In the genomic region with DNA sequence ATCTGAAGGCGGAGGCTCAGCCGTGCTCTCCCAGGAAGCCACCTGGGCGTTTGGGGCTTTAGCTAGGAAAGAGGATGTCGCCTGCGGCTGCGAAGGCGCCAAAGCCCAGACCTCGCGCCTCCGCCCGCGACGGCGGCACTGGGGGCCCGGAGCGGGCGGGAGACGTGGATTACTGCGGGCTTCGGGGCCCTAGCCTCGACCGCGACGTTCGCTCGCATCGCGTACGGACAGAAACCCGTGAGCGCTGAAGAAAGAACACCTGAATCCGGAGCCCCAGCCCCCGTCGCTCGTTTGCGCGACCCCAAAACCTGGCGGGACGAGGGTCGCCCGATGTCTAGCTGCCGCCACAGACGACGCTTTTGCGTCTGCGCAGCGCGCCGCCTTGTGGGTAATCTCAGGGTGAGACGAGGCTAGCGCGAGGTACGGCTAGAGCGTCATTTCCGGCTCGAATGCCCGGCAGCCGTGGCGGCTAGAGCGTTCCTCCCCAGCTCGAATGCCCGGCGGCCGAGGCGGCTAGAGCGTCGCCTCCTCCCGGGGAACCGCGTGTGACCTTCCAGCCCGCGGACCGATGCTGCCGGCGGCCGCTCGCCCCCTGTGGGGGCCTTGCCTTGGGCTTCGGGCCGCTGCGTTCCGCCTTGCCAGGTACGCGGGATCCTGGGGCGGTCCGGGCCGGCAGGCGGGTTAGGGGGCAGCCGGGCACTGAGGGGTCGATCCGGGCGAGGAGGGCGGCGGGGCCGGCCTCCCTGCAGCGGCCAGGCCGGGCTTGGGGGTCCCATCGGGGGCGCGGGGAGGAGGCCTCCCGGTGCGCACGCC, we compare ENCODE assay signal across 1 cellular context.
TF ChIP-seq lines count a peak whose summit lies in the region.

A gene (plus strand): TSS at position 434 of the 813 bp plus-strand sequence. CDS start 135 bp downstream, at position 569.

TF ChIP-seq in HepG2, 621 proteins besides CTCF, POLR2A, EP300 and RAD21 (continued from another document and continues in another):
- TF ChIP-seq, protein P1, sequence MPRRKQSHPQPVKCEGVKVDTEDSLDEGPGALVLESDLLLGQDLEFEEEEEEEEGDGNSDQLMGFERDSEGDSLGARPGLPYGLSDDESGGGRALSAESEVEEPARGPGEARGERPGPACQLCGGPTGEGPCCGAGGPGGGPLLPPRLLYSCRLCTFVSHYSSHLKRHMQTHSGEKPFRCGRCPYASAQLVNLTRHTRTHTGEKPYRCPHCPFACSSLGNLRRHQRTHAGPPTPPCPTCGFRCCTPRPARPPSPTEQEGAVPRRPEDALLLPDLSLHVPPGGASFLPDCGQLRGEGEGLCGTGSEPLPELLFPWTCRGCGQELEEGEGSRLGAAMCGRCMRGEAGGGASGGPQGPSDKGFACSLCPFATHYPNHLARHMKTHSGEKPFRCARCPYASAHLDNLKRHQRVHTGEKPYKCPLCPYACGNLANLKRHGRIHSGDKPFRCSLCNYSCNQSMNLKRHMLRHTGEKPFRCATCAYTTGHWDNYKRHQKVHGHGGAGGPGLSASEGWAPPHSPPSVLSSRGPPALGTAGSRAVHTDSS (CRISPR knock-in tag; conservative IDR thresholded peaks at IDR 0.05) = peak; percentile 85; the same call in 1 of the 2 replicates
- TF ChIP-seq YY1 (IDR thresholded peaks at IDR 0.05; ENCODE audit: insufficient read depth, insufficient replicate concordance, low read depth, low read length) (peak; percentile 86), SMAD1 (CRISPR knock-in tag; IDR thresholded peaks at IDR 0.05; ENCODE audit: borderline replicate concordance, low read depth) (peak; percentile 91; the same call in 1 of the 2 replicates), FOXP1 (IDR thresholded peaks at IDR 0.05) (no peak), FOXP1 (CRISPR knock-in tag; IDR thresholded peaks at IDR 0.05) (peak; percentile 39), ZNF331 (CRISPR knock-in tag; IDR thresholded peaks at IDR 0.05) (peak; percentile 89), ZBTB8A (CRISPR knock-in tag; IDR thresholded peaks at IDR 0.05; ENCODE audit: borderline replicate concordance, low read depth) (no peak), NFKB2 (CRISPR knock-in tag; IDR thresholded peaks at IDR 0.05; ENCODE audit: borderline replicate concordance) (peak; percentile 85; the same call in 1 of the 2 replicates), CBX5 (CRISPR knock-in tag; IDR thresholded peaks at IDR 0.05; ENCODE audit: borderline replicate concordance) (0 out of 2 replicates have a peak, but pooled peaks have one; percentile 82), GABPA (IDR thresholded peaks at IDR 0.05; ENCODE audit: low read depth, low read length) (no peak), GABPA (CRISPR knock-in tag; IDR thresholded peaks at IDR 0.05; ENCODE audit: low read depth) (peak; percentile 94), ZNF792 (CRISPR knock-in tag; IDR thresholded peaks at IDR 0.05) (peak; percentile 93), ZNF547 (CRISPR knock-in tag; IDR thresholded peaks at IDR 0.05) (peak; percentile 57), SETDB1 (CRISPR knock-in tag; IDR thresholded peaks at IDR 0.05; ENCODE audit: borderline replicate concordance) (no peak), SNAPC2 (CRISPR knock-in tag; IDR thresholded peaks at IDR 0.05) (no peak), ZBTB3 (CRISPR knock-in tag; IDR thresholded peaks at IDR 0.05; ENCODE audit: borderline replicate concordance, low read depth) (peak; percentile 73), PHF5A (CRISPR knock-in tag; IDR thresholded peaks at IDR 0.05; ENCODE audit: low read depth, unreplicated experiment) (peak; percentile 100), TBX3 (IDR thresholded peaks at IDR 0.05; ENCODE audit: borderline replicate concordance) (no peak), U2AF2 (IDR thresholded peaks at IDR 0.05; ENCODE audit: low read depth, low read length) (no peak), ZSCAN25 (CRISPR knock-in tag; IDR thresholded peaks at IDR 0.05) (no peak), ZNF367 (CRISPR knock-in tag; IDR thresholded peaks at IDR 0.05; ENCODE audit: borderline replicate concordance) (peak; percentile 42; the same call in 1 of the 2 replicates)
- TF ChIP-seq, protein P2, sequence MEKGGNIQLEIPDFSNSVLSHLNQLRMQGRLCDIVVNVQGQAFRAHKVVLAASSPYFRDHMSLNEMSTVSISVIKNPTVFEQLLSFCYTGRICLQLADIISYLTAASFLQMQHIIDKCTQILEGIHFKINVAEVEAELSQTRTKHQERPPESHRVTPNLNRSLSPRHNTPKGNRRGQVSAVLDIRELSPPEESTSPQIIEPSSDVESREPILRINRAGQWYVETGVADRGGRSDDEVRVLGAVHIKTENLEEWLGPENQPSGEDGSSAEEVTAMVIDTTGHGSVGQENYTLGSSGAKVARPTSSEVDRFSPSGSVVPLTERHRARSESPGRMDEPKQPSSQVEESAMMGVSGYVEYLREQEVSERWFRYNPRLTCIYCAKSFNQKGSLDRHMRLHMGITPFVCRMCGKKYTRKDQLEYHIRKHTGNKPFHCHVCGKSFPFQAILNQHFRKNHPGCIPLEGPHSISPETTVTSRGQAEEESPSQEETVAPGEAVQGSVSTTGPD (CRISPR knock-in tag; IDR thresholded peaks at IDR 0.05) = no peak
- TF ChIP-seq, protein P3, sequence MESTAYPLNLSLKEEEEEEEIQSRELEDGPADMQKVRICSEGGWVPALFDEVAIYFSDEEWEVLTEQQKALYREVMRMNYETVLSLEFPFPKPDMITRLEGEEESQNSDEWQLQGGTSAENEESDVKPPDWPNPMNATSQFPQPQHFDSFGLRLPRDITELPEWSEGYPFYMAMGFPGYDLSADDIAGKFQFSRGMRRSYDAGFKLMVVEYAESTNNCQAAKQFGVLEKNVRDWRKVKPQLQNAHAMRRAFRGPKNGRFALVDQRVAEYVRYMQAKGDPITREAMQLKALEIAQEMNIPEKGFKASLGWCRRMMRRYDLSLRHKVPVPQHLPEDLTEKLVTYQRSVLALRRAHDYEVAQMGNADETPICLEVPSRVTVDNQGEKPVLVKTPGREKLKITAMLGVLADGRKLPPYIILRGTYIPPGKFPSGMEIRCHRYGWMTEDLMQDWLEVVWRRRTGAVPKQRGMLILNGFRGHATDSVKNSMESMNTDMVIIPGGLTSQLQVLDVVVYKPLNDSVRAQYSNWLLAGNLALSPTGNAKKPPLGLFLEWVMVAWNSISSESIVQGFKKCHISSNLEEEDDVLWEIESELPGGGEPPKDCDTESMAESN (CRISPR knock-in tag; conservative IDR thresholded peaks at IDR 0.05) = peak; percentile 99
- TF ChIP-seq, protein P4, sequence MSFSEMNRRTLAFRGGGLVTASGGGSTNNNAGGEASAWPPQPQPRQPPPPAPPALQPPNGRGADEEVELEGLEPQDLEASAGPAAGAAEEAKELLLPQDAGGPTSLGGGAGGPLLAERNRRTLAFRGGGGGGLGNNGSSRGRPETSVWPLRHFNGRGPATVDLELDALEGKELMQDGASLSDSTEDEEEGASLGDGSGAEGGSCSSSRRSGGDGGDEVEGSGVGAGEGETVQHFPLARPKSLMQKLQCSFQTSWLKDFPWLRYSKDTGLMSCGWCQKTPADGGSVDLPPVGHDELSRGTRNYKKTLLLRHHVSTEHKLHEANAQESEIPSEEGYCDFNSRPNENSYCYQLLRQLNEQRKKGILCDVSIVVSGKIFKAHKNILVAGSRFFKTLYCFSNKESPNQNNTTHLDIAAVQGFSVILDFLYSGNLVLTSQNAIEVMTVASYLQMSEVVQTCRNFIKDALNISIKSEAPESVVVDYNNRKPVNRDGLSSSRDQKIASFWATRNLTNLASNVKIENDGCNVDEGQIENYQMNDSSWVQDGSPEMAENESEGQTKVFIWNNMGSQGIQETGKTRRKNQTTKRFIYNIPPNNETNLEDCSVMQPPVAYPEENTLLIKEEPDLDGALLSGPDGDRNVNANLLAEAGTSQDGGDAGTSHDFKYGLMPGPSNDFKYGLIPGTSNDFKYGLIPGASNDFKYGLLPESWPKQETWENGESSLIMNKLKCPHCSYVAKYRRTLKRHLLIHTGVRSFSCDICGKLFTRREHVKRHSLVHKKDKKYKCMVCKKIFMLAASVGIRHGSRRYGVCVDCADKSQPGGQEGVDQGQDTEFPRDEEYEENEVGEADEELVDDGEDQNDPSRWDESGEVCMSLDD (CRISPR knock-in tag; IDR thresholded peaks at IDR 0.05; ENCODE audit: borderline replicate concordance) = peak; percentile 51
- TF ChIP-seq, protein P5, sequence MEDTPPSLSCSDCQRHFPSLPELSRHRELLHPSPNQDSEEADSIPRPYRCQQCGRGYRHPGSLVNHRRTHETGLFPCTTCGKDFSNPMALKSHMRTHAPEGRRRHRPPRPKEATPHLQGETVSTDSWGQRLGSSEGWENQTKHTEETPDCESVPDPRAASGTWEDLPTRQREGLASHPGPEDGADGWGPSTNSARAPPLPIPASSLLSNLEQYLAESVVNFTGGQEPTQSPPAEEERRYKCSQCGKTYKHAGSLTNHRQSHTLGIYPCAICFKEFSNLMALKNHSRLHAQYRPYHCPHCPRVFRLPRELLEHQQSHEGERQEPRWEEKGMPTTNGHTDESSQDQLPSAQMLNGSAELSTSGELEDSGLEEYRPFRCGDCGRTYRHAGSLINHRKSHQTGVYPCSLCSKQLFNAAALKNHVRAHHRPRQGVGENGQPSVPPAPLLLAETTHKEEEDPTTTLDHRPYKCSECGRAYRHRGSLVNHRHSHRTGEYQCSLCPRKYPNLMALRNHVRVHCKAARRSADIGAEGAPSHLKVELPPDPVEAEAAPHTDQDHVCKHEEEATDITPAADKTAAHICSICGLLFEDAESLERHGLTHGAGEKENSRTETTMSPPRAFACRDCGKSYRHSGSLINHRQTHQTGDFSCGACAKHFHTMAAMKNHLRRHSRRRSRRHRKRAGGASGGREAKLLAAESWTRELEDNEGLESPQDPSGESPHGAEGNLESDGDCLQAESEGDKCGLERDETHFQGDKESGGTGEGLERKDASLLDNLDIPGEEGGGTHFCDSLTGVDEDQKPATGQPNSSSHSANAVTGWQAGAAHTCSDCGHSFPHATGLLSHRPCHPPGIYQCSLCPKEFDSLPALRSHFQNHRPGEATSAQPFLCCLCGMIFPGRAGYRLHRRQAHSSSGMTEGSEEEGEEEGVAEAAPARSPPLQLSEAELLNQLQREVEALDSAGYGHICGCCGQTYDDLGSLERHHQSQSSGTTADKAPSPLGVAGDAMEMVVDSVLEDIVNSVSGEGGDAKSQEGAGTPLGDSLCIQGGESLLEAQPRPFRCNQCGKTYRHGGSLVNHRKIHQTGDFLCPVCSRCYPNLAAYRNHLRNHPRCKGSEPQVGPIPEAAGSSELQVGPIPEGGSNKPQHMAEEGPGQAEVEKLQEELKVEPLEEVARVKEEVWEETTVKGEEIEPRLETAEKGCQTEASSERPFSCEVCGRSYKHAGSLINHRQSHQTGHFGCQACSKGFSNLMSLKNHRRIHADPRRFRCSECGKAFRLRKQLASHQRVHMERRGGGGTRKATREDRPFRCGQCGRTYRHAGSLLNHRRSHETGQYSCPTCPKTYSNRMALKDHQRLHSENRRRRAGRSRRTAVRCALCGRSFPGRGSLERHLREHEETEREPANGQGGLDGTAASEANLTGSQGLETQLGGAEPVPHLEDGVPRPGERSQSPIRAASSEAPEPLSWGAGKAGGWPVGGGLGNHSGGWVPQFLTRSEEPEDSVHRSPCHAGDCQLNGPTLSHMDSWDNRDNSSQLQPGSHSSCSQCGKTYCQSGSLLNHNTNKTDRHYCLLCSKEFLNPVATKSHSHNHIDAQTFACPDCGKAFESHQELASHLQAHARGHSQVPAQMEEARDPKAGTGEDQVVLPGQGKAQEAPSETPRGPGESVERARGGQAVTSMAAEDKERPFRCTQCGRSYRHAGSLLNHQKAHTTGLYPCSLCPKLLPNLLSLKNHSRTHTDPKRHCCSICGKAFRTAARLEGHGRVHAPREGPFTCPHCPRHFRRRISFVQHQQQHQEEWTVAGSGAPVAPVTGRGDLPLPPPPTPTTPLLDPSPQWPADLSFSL (CRISPR knock-in tag; IDR thresholded peaks at IDR 0.05) = no peak
- TF ChIP-seq, protein P6, sequence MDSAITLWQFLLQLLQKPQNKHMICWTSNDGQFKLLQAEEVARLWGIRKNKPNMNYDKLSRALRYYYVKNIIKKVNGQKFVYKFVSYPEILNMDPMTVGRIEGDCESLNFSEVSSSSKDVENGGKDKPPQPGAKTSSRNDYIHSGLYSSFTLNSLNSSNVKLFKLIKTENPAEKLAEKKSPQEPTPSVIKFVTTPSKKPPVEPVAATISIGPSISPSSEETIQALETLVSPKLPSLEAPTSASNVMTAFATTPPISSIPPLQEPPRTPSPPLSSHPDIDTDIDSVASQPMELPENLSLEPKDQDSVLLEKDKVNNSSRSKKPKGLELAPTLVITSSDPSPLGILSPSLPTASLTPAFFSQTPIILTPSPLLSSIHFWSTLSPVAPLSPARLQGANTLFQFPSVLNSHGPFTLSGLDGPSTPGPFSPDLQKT (CRISPR knock-in tag; IDR thresholded peaks at IDR 0.05; ENCODE audit: borderline replicate concordance) = peak; percentile 33; the same call in 1 of the 2 replicates
- TF ChIP-seq, protein P7, sequence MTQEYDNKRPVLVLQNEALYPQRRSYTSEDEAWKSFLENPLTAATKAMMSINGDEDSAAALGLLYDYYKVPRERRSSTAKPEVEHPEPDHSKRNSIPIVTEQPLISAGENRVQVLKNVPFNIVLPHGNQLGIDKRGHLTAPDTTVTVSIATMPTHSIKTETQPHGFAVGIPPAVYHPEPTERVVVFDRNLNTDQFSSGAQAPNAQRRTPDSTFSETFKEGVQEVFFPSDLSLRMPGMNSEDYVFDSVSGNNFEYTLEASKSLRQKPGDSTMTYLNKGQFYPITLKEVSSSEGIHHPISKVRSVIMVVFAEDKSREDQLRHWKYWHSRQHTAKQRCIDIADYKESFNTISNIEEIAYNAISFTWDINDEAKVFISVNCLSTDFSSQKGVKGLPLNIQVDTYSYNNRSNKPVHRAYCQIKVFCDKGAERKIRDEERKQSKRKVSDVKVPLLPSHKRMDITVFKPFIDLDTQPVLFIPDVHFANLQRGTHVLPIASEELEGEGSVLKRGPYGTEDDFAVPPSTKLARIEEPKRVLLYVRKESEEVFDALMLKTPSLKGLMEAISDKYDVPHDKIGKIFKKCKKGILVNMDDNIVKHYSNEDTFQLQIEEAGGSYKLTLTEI (CRISPR knock-in tag; conservative IDR thresholded peaks at IDR 0.05) = no peak
- TF ChIP-seq, protein P8, sequence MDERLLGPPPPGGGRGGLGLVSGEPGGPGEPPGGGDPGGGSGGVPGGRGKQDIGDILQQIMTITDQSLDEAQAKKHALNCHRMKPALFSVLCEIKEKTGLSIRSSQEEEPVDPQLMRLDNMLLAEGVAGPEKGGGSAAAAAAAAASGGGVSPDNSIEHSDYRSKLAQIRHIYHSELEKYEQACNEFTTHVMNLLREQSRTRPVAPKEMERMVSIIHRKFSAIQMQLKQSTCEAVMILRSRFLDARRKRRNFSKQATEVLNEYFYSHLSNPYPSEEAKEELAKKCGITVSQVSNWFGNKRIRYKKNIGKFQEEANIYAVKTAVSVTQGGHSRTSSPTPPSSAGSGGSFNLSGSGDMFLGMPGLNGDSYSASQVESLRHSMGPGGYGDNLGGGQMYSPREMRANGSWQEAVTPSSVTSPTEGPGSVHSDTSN (CRISPR knock-in tag; IDR thresholded peaks at IDR 0.05) = no peak
- TF ChIP-seq, protein P9, sequence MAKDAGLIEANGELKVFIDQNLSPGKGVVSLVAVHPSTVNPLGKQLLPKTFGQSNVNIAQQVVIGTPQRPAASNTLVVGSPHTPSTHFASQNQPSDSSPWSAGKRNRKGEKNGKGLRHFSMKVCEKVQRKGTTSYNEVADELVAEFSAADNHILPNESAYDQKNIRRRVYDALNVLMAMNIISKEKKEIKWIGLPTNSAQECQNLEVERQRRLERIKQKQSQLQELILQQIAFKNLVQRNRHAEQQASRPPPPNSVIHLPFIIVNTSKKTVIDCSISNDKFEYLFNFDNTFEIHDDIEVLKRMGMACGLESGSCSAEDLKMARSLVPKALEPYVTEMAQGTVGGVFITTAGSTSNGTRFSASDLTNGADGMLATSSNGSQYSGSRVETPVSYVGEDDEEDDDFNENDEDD (CRISPR knock-in tag; IDR thresholded peaks at IDR 0.05; ENCODE audit: borderline replicate concordance) = peak; percentile 90
